11 cellular contexts compared by ENCODE assay signal in genomic region chr12:6929806-6930452, GRCh38.
DNase-seq lines count a peak whose midpoint lies in the region; ATAC-seq and TF ChIP-seq lines count a peak whose summit lies in the region.
"Had no signal": no experiment of that assay in that cellular context is flagged by ENCODE, and none has a peak within 500 bp of the region (broad histone marks: within the 10 kb centered on the region; RNA-seq: fewer than 3 reads in every experiment).

No MANE protein-coding gene starts in this region.

- peaks cover 18% of the 10 kb centered on the region for H3K4me1 ChIP-seq in ES-I3 (ENCODE audit: insufficient read depth, low read length)

- H3K27ac ChIP-seq in WERI-Rb-1: 0 out of 2 replicates have a peak overlapping the region, but pooled peaks have one; percentile 29
- H3K27ac ChIP-seq: neutrophil had no signal

- no peak overlapping the region for H3K4me3 ChIP-seq in WERI-Rb-1 (ENCODE audit: low read depth, low read length)
- H3K4me3 ChIP-seq in fibroblast of pulmonary artery (replicated peaks; ENCODE audit: low read depth, low read length): peak overlapping the region; percentile 76
- peak overlapping the region; percentile 90 for H3K4me3 ChIP-seq in retinal pigment epithelial cell (ENCODE audit: low read length)

- no peak for ATAC-seq in HG02840 (IDR thresholded peaks at IDR 0.05; ENCODE audit: low FRiP score, unreplicated experiment)

- no peaks in the 10 kb centered on the region for H3K27me3 ChIP-seq in WERI-Rb-1 (ENCODE audit: insufficient read depth, low read depth, severe bottlenecking)

- no peaks in the 10 kb centered on the region for H3K9me3 ChIP-seq in ES-I3 (ENCODE audit: control insufficient read depth, insufficient read depth, low read length)
- no peaks in the 10 kb centered on the region for H3K9me3 ChIP-seq in WERI-Rb-1 (ENCODE audit: severe bottlenecking)
- H3K9me3 ChIP-seq: neutrophil had no signal

- H3K9ac ChIP-seq in ES-I3 (ENCODE audit: low read depth, low read length): peak overlapping the region; percentile 81; the same call in 1 of the 2 replicates

- no peak for TF ChIP-seq CTCF in WERI-Rb-1 (IDR thresholded peaks at IDR 0.05; ENCODE audit: low read depth, low read length)
- TF ChIP-seq CTCF in fibroblast of pulmonary artery (IDR thresholded peaks at IDR 0.05; ENCODE audit: low read length, missing control alignments): no peak
- TF ChIP-seq CTCF in retinal pigment epithelial cell (conservative IDR thresholded peaks at IDR 0.05; ENCODE audit: low read depth, low read length): no peak

- DNase-seq in WERI-Rb-1 (no peak), fibroblast of pulmonary artery (ENCODE audit: low read depth) (no peak), retinal pigment epithelial cell (ENCODE audit: low read depth) (no peak), NCI-H1105 (lab: John Stamatoyannopoulos, UW) (no peak), D341Med (ENCODE audit: low spot score) (no peak), COR-L47 (lab: John Stamatoyannopoulos, UW) (no peak)
- DNase-seq: activated CD8-positive, alpha-beta memory T cell treated with anti-CD3 and anti-CD28 coated beads for 24 hours; KG1 had no signal

- peaks cover 14% of the 10 kb centered on the region for H3K36me3 ChIP-seq in ES-I3 (ENCODE audit: insufficient read depth, low read length)
- peaks cover 34% of the 10 kb centered on the region for H3K36me3 ChIP-seq in WERI-Rb-1
- H3K36me3 ChIP-seq: neutrophil had no signal
